In genomic region chr9:28293691-28294090, GRCh38 we compare ENCODE assay signal across 15 cellular contexts.
A peak's percentile ranks its signal among the peaks of the same experiment; 100 is the strongest.
DNase-seq lines count a peak whose midpoint lies in the region; ATAC-seq and TF ChIP-seq lines count a peak whose summit lies in the region.
"Had no signal": no experiment of that assay in that cellular context is flagged by ENCODE, and none has a peak within 500 bp of the region (broad histone marks: within the 10 kb centered on the region; RNA-seq: fewer than 3 reads in every experiment).

No MANE protein-coding gene starts in this region.

- no peak overlapping the region for H3K56ac ChIP-seq in mesendoderm (ENCODE audit: low read length)

- no peaks in the 10 kb centered on the region for H4K20me1 ChIP-seq in Loucy (ENCODE audit: insufficient read depth, low read length, poor library complexity, severe bottlenecking)

- no peak overlapping the region for H2BK5ac ChIP-seq in mesendoderm (ENCODE audit: low read length)

- no peaks in the 10 kb centered on the region for H3K4me1 Mint-ChIP-seq in stimulated activated naive B cell treated with anti-CD40 and anti-IgM and Interleukin-4, amounts not matched to agents 10 μg/mL and 1 μg/mL and 100 μg/mL, for 72 hours
- H3K4me1 Mint-ChIP-seq: CD14-positive monocyte had no signal

- H2BK15ac ChIP-seq in mesendoderm (replicated peaks; ENCODE audit: low read depth), result no peak overlapping the region

- DNase-seq in H4 (ENCODE audit: low spot score) (peak; percentile 4), RWPE1 (ENCODE audit: low spot score) (peak; percentile 7), renal cortical epithelial cell (ENCODE audit: low read depth) (peak; percentile 15), Right ventricle myocardium superior (no peak), mesendoderm (no peak)
- DNase-seq in stimulated activated naive B cell treated with anti-CD40 and anti-IgM and Interleukin-4, amounts not matched to agents 10 μg/mL and 1 μg/mL and 100 μg/mL, for 72 hours, result no peak
- DNase-seq: CD8-positive, alpha-beta T cell; COR-L47; DND-41; GDM1 had no signal

- H3K36me3 Mint-ChIP-seq in stimulated activated naive B cell treated with anti-CD40 and anti-IgM and Interleukin-4, amounts not matched to agents 10 μg/mL and 1 μg/mL and 100 μg/mL, for 72 hours, result no peaks in the 10 kb centered on the region
- H3K36me3 Mint-ChIP-seq: CD14-positive monocyte; CD8-positive, alpha-beta T cell had no signal

- H2BK120ac ChIP-seq in mesendoderm (ENCODE audit: low read depth, low read length), result no peak overlapping the region

- H3K27ac Mint-ChIP-seq in stimulated activated naive B cell treated with anti-CD40 and anti-IgM and Interleukin-4, amounts not matched to agents 10 μg/mL and 1 μg/mL and 100 μg/mL, for 72 hours, result no peak overlapping the region
- H3K27ac Mint-ChIP-seq: CD14-positive monocyte; CD8-positive, alpha-beta T cell had no signal

- H3F3A ChIP-seq in Loucy (ENCODE audit: low read depth), result no peaks in the 10 kb centered on the region

- H3K36me3 ChIP-seq in Loucy (ENCODE audit: insufficient read depth, low read length), result no peaks in the 10 kb centered on the region
- H3K36me3 ChIP-seq in mesendoderm (ENCODE audit: control insufficient read depth, insufficient read depth, low read length), result no peaks in the 10 kb centered on the region

- H3K27ac ChIP-seq in RWPE1 (no peak overlapping the region), mesendoderm (ENCODE audit: low read depth, low read length) (no peak overlapping the region)
- H3K27ac ChIP-seq: A549 had no signal

- no peak overlapping the region for H3K4me3 Mint-ChIP-seq in stimulated activated naive B cell treated with anti-CD40 and anti-IgM and Interleukin-4, amounts not matched to agents 10 μg/mL and 1 μg/mL and 100 μg/mL, for 72 hours
- H3K4me3 Mint-ChIP-seq: CD14-positive monocyte; CD8-positive, alpha-beta T cell had no signal

- no peak overlapping the region for H3K18ac ChIP-seq in mesendoderm (ENCODE audit: low read length)

- H3K79me2 ChIP-seq in Loucy (ENCODE audit: insufficient read depth, low read length) (no peaks in the 10 kb centered on the region), mesendoderm (ENCODE audit: control insufficient read depth, insufficient read depth, low read length) (no peaks in the 10 kb centered on the region)

- peaks cover 20% of the 10 kb centered on the region for H3K4me1 ChIP-seq in Loucy (ENCODE audit: insufficient read depth, low read length, poor library complexity, severe bottlenecking)
- no peaks in the 10 kb centered on the region for H3K4me1 ChIP-seq in mesendoderm (ENCODE audit: control insufficient read depth, low read depth, low read length)
- H3K4me1 ChIP-seq: A549 had no signal

- TF ChIP-seq CTCF in Loucy (conservative IDR thresholded peaks at IDR 0.05; ENCODE audit: low read length) (no peak), RWPE1 (conservative IDR thresholded peaks at IDR 0.05; ENCODE audit: low read depth) (no peak)

- H2AK5ac ChIP-seq in mesendoderm (ENCODE audit: low read length), result no peak overlapping the region

- H3K9me3 Mint-ChIP-seq in stimulated activated naive B cell treated with anti-CD40 and anti-IgM and Interleukin-4, amounts not matched to agents 10 μg/mL and 1 μg/mL and 100 μg/mL, for 72 hours, result no peaks in the 10 kb centered on the region

- no peaks in the 10 kb centered on the region for H3K9me2 ChIP-seq in Loucy (replicated peaks; ENCODE audit: low read depth, low read length)

- POLR2A ChIA-PET in RWPE1 (lab: Yijun Ruan, JAX; ENCODE audit: low non-redundant PET), result no interaction called here

- H4K5ac ChIP-seq in mesendoderm (ENCODE audit: low read length), result no peak overlapping the region

- H3K23ac ChIP-seq in mesendoderm (ENCODE audit: low read length), result no peak overlapping the region

- H3K4me2 ChIP-seq in Loucy (ENCODE audit: low read depth, low read length, poor library complexity, severe bottlenecking), result peak overlapping the region; percentile 53
- H3K4me2 ChIP-seq in mesendoderm (ENCODE audit: low read length), result no peak overlapping the region
- H3K4me2 ChIP-seq: A549 had no signal

- intact Hi-C loops in Right ventricle myocardium superior (cut with DNase I), result no loop called here

- no peak for ATAC-seq in Right ventricle myocardium superior (ENCODE audit: poor library complexity)
- ATAC-seq in stimulated activated naive B cell treated with anti-CD40 and anti-IgM and Interleukin-4, amounts not matched to agents 10 μg/mL and 1 μg/mL and 100 μg/mL, for 72 hours (replicated peaks), result no peak
- ATAC-seq: A549; CD8-positive, alpha-beta T cell; HCT116; HepG2 had no signal

- no peak overlapping the region for H3K4ac ChIP-seq in mesendoderm (ENCODE audit: low read depth, low read length)

- no peak overlapping the region for H4K8ac ChIP-seq in mesendoderm (ENCODE audit: low read depth, low read length)

- peak overlapping the region; percentile 46 for H3K4me3 ChIP-seq in Loucy (ENCODE audit: low read length, poor library complexity, severe bottlenecking)
- no peak overlapping the region for H3K4me3 ChIP-seq in mesendoderm (ENCODE audit: low read length)
- H3K4me3 ChIP-seq: A549 had no signal

- 0 out of 2 replicates have a peak, but pooled peaks cover 2% of the 10 kb centered on the region for H3K9me3 ChIP-seq in Loucy (ENCODE audit: insufficient read depth, low read depth, low read length)
- H3K9me3 ChIP-seq: A549 had no signal

- H3K79me1 ChIP-seq in mesendoderm (ENCODE audit: low read length), result no peaks in the 10 kb centered on the region

- H3K27me3 Mint-ChIP-seq in stimulated activated naive B cell treated with anti-CD40 and anti-IgM and Interleukin-4, amounts not matched to agents 10 μg/mL and 1 μg/mL and 100 μg/mL, for 72 hours, result no peaks in the 10 kb centered on the region

- H3K27me3 ChIP-seq in Loucy (ENCODE audit: insufficient read depth, low read length, poor library complexity, severe bottlenecking) (no peaks in the 10 kb centered on the region), mesendoderm (ENCODE audit: insufficient read depth, low read length, poor library complexity) (no peaks in the 10 kb centered on the region)

- no peak overlapping the region for H2AFZ ChIP-seq in Loucy (ENCODE audit: low read length)

- WGBS in mesendoderm (ENCODE audit: extremely low coverage, insufficient coverage, low lambda C conversion rate), result no CpG with 5 or more reads among the region's 2 CpGs

- CTCF ChIA-PET in RWPE1 (lab: Yijun Ruan, JAX), result no interaction called here

- H3K9ac ChIP-seq in Loucy (ENCODE audit: low read depth, low read length, poor library complexity, severe bottlenecking) (peak overlapping the region; percentile 36), mesendoderm (ENCODE audit: low read length) (no peak overlapping the region)

Comparison
In these comparisons a context has a peak if more than half of its experiments do, and no peak if none do; other contexts are left out.
1. DNase-seq: peak in H4 (single experiment), RWPE1 (single experiment) and renal cortical epithelial cell (single experiment); none in Right ventricle myocardium superior (single experiment), stimulated activated naive B cell treated with anti-CD40 and anti-IgM and Interleukin-4, amounts not matched to agents 10 μg/mL and 1 μg/mL and 100 μg/mL, for 72 hours (single experiment) and mesendoderm (single experiment).